Comparison of ENCODE assay signal across 8 cellular contexts in the genomic region with DNA sequence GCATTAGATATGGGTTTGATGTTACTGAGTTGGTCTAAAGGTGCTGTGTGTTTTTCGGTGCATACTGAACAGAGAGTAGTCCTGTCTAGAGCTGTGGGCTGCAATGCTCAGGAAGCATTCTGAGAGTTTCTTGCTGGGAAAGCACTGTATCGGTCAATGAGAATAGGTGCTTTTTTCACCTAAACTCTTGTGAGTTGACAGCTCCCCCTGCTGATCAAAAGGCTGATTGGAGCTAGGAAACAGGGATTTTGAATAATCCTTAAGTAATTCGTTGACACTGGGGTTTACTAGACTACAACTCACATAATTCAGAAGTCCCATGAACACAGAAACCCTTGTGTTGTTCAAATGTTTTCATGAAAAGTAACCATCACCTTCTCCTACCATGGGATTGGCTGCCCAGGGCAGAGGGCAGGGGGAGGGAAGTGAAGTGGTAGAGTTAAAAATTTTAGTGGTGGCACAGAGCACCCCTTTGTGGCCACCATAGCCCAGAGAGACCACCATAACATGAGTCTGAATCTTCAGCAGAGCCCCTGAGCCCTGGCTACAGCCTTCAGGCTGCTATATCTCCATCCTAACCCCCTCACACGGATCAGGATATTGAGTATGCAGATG. TPM values are rescaled to one million over a fixed set of nuclear protein-coding genes. Genes with fewer than 3 reads are reported as not detected.
DNase-seq lines count a peak whose midpoint lies in the region; ATAC-seq, FAIRE-seq and TF ChIP-seq lines count a peak whose summit lies in the region.

No MANE protein-coding gene starts in this region.

- peak; percentile 47 for ATAC-seq in activated CD8-positive, alpha-beta T cell treated with anti-CD3 and anti-CD28 coated beads for 36 hours
- peak; percentile 44 to 53 for ATAC-seq in naive thymus-derived CD8-positive, alpha-beta T cell
- ATAC-seq in HG03457 (IDR thresholded peaks at IDR 0.05; ENCODE audit: unreplicated experiment): no peak
- ATAC-seq in HG02623 (IDR thresholded peaks at IDR 0.05; ENCODE audit: unreplicated experiment): no peak

- H3K9me3 ChIP-seq in esophagus squamous epithelium: no peaks in the 10 kb centered on the region

- no peak overlapping the region for H3K4me3 Mint-ChIP-seq in activated CD8-positive, alpha-beta T cell treated with anti-CD3 and anti-CD28 coated beads for 36 hours
- no peak overlapping the region for H3K4me3 Mint-ChIP-seq in naive thymus-derived CD8-positive, alpha-beta T cell

- H3K4me3 ChIP-seq in esophagus squamous epithelium: no peak overlapping the region

- peaks cover 2% of the 10 kb centered on the region for H3K4me1 Mint-ChIP-seq in activated CD8-positive, alpha-beta T cell treated with anti-CD3 and anti-CD28 coated beads for 36 hours (ENCODE audit: low read depth)
- H3K4me1 Mint-ChIP-seq in naive thymus-derived CD8-positive, alpha-beta T cell: peaks cover 0 to 6% (median 3%) of the 10 kb centered on the region in 4 donors

- intact Hi-C loops in activated CD8-positive, alpha-beta T cell treated with anti-CD3 and anti-CD28 coated beads for 36 hours (cut with micrococcal nuclease): loop anchor here (2.0 kb wide), 1 partner anchor 401 kb away; no protein-coding TSS in a partner anchor
- intact Hi-C loops in esophagus squamous epithelium (cut with DNase I): loop anchor here (10.0 kb wide), 2 partner anchors 277 to 407 kb away; no protein-coding TSS in a partner anchor

- TF ChIP-seq POLR2A in esophagus squamous epithelium (IDR thresholded peaks at IDR 0.05): no peak

- H3K27me3 Mint-ChIP-seq in activated CD8-positive, alpha-beta T cell treated with anti-CD3 and anti-CD28 coated beads for 36 hours: no peaks in the 10 kb centered on the region
- H3K27me3 Mint-ChIP-seq in naive thymus-derived CD8-positive, alpha-beta T cell: peaks cover 0 to 4% (median 0%) of the 10 kb centered on the region in 5 donors

- no peaks in the 10 kb centered on the region for H3K4me1 ChIP-seq in esophagus squamous epithelium

- DNase-seq in NCI-H146 (lab: John Stamatoyannopoulos, UW) (peak; percentile 42), esophagus squamous epithelium (lab: John Stamatoyannopoulos, UW) (no peak)
- peak; percentile 77 for DNase-seq in activated CD8-positive, alpha-beta T cell treated with anti-CD3 and anti-CD28 coated beads for 36 hours
- peak in 8 of 10 donors; percentile 30 to 72 (median 50) for DNase-seq in naive thymus-derived CD8-positive, alpha-beta T cell

- no peak overlapping the region for H3K27ac Mint-ChIP-seq in activated CD8-positive, alpha-beta T cell treated with anti-CD3 and anti-CD28 coated beads for 36 hours
- H3K27ac Mint-ChIP-seq in naive thymus-derived CD8-positive, alpha-beta T cell: peak overlapping the region in 1 of 10 donors; percentile 70

- no peaks in the 10 kb centered on the region for H3K36me3 ChIP-seq in esophagus squamous epithelium

- H3K9me3 Mint-ChIP-seq in activated CD8-positive, alpha-beta T cell treated with anti-CD3 and anti-CD28 coated beads for 36 hours: no peaks in the 10 kb centered on the region
- H3K9me3 Mint-ChIP-seq in naive thymus-derived CD8-positive, alpha-beta T cell: no peaks in the 10 kb centered on the region

- H3K36me3 Mint-ChIP-seq in activated CD8-positive, alpha-beta T cell treated with anti-CD3 and anti-CD28 coated beads for 36 hours (ENCODE audit: low read depth): peaks cover 5% of the 10 kb centered on the region
- peaks cover 0 to 10% (median 3%) of the 10 kb centered on the region in 3 donors for H3K36me3 Mint-ChIP-seq in naive thymus-derived CD8-positive, alpha-beta T cell

- TF ChIP-seq CTCF in activated CD8-positive, alpha-beta T cell treated with anti-CD3 and anti-CD28 coated beads for 36 hours (IDR thresholded peaks at IDR 0.05): peak; percentile 51
- peak; percentile 11 to 81 (median 68) for TF ChIP-seq CTCF in esophagus squamous epithelium (IDR thresholded peaks at IDR 0.05)

- FAIRE-seq in A204.1 (lab: Jason Lieb, UNC) (peak; percentile 93), G401.6 (lab: Jason Lieb, UNC) (peak; percentile 94)

- 14 to 30% methylated on average over 4 of the region's 4 CpGs for WGBS in esophagus squamous epithelium, 2 donors

- no peak overlapping the region for H3K27ac ChIP-seq in esophagus squamous epithelium

- H3K27me3 ChIP-seq in esophagus squamous epithelium: peaks cover 0 to 4% (median 0%) of the 10 kb centered on the region in 4 donors

- POLR2A ChIA-PET in activated CD8-positive, alpha-beta T cell treated with anti-CD3 and anti-CD28 coated beads for 36 hours (lab: Charles Lee): interaction anchor here (0.7 kb wide), 1 partner anchor 756 kb away, joined by 3 read pairs; no protein-coding TSS in a partner anchor
- POLR2A ChIA-PET in naive thymus-derived CD8-positive, alpha-beta T cell (lab: Charles Lee): interaction anchor here (1.1 kb wide), 1 partner anchor 400 kb away, joined by 3 read pairs; no protein-coding TSS in a partner anchor

- CTCF ChIA-PET in activated CD8-positive, alpha-beta T cell treated with anti-CD3 and anti-CD28 coated beads for 36 hours (lab: Charles Lee): interaction anchor here (0.6 to 3.8 kb wide), 12 partner anchors 13 to 762 kb away, joined by 3 to 38 read pairs (median 4); a partner anchor contains a TSS

RNA-seq across cellular contexts. Expression of a gene that starts 13.0 kb away (rescaled TPM):
- total RNA-seq in activated CD8-positive, alpha-beta T cell treated with anti-CD3 and anti-CD28 coated beads for 36 hours: 100 to 1,000 TPM; 107 to 109 TPM
- total RNA-seq in esophagus squamous epithelium: 10 to 100 TPM; 35.9 to 97.7 (median 72.6) TPM
- 10 to 100 TPM; 51.1 to 56.2 TPM for total RNA-seq in naive thymus-derived CD8-positive, alpha-beta T cell
- polyA plus RNA-seq in naive thymus-derived CD8-positive, alpha-beta T cell: 10 to 100 TPM; 41.6 to 45.3 (median 44.4) TPM

RNA-seq across cellular contexts. Expression of a gene that starts 19.0 kb away (rescaled TPM):
- 10 to 100 TPM; 20.8 to 20.9 TPM for total RNA-seq in activated CD8-positive, alpha-beta T cell treated with anti-CD3 and anti-CD28 coated beads for 36 hours
- total RNA-seq in esophagus squamous epithelium: 10 to 100 TPM; 26.3 to 35.3 (median 27.0) TPM
- total RNA-seq in naive thymus-derived CD8-positive, alpha-beta T cell: 10 to 100 TPM; 41.8 to 42.0 TPM
- 10 to 100 TPM; 12.9 to 27.3 (median 14.2) TPM for polyA plus RNA-seq in naive thymus-derived CD8-positive, alpha-beta T cell

Comparison
In these comparisons a context has a peak if more than half of its experiments do, and no peak if none do; other contexts are left out.
1. ATAC-seq: peak in activated CD8-positive, alpha-beta T cell treated with anti-CD3 and anti-CD28 coated beads for 36 hours (single experiment) and naive thymus-derived CD8-positive, alpha-beta T cell (2 of 2); none in HG03457 (single experiment) and HG02623 (single experiment).